1 cellular context compared by ENCODE assay signal in the genomic region with DNA sequence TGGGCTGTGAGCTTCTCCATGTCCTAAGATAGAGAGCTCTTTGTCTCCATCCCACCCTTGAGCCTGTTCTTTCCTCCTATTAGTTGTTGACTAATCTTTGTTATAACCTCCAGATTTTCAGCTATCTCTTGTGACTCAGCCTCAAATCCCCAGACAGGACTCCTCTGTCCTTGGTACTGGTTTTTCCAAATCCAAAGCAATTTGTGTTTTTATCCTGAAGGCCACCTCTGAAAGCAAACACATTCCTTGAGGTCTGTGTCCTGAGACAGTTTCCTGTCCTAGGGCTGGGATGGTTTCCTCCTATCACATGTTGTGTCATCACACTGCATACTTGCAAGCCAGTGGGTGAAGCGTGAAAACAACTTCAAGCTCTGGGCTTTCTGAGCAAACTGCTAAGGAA.
TF ChIP-seq lines count a peak whose summit lies in the region.

No MANE protein-coding gene starts in this region.

TF ChIP-seq in GM12878, 131 proteins besides CTCF, POLR2A, EP300 and RAD21 (continued from another document):
- no peak for TF ChIP-seq ZNF384 (IDR thresholded peaks at IDR 0.05; ENCODE audit: borderline replicate concordance, low read depth, low read length)
- no peak for TF ChIP-seq ATF2 (IDR thresholded peaks at IDR 0.05; ENCODE audit: low read length)
TF ChIP-seq in GM12878: peak in this region for 1.
